ENCODE assay signal across 8 cellular contexts in the genomic region with DNA sequence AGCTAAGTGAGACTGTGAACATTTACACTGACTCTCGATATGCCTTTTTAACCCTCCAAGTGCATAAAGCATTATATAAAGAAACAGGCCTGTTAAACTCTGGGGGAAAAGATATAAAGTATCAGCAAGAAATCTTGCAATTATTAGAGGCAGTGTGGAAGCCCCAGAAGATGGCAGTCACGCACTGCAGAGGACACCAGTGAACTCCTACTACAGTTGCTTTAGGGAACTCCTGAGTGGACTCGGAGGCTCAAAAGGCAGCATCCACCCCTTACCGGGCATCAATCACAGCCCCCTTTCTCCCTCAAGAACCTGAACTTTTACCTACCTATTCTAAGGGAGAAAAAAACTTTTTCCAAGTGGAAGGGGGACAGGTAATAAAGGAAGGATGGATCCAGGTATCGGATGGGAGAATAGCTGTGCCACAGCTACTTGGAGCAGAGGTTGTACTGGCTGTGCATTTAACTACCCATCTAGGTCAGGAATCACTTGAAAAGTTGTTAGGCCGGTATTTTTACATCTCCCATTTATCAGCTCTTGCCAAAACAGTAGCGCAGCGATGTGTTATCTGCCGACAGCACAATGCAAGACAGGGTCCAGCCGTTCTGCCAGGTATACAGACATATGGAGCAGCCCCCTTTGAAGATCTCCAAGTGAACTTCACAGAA.
DNase-seq lines count a peak whose midpoint lies in the region; ATAC-seq and TF ChIP-seq lines count a peak whose summit lies in the region.

No MANE protein-coding gene starts in this region.

- no peak overlapping the region for H3K4me3 ChIP-seq in OCI-LY3 (ENCODE audit: low read length)

- H3K4me1 ChIP-seq in OCI-LY3 (ENCODE audit: low read length) = peaks cover 17% of the 10 kb centered on the region; the same call in 1 of the 2 replicates

- no peak for ATAC-seq in HG03280 (IDR thresholded peaks at IDR 0.05; ENCODE audit: unreplicated experiment)

- H3K27ac ChIP-seq in OCI-LY3 (ENCODE audit: low read length) = no peak overlapping the region

- no peaks in the 10 kb centered on the region for H3K4me1 Mint-ChIP-seq in chondrocyte (ENCODE audit: low read depth)
- no peaks in the 10 kb centered on the region for H3K4me1 Mint-ChIP-seq in nephron

- H3K9me3 Mint-ChIP-seq in chondrocyte (ENCODE audit: low read depth) = no peaks in the 10 kb centered on the region
- H3K9me3 Mint-ChIP-seq in nephron = peaks cover 3% of the 10 kb centered on the region

- no peak overlapping the region for H3K9ac ChIP-seq in OCI-LY3 (ENCODE audit: low read length)

- H4K20me1 ChIP-seq in OCI-LY3 (ENCODE audit: insufficient read depth, low read length) = no peaks in the 10 kb centered on the region

- H3K9me3 ChIP-seq in OCI-LY3 (ENCODE audit: insufficient read depth, low read length) = no peaks in the 10 kb centered on the region

- H3K36me3 ChIP-seq in OCI-LY3 (replicated peaks; ENCODE audit: low read depth, low read length) = peaks cover 5% of the 10 kb centered on the region

- no peaks in the 10 kb centered on the region for H3K79me2 ChIP-seq in OCI-LY3 (ENCODE audit: low read length)

- H3K27me3 ChIP-seq in OCI-LY3 (ENCODE audit: low read depth, low read length) = no peaks in the 10 kb centered on the region

- H3K27me3 Mint-ChIP-seq in chondrocyte (ENCODE audit: low read depth) (no peaks in the 10 kb centered on the region), nephron (ENCODE audit: low read depth) (no peaks in the 10 kb centered on the region)

- H3K4me2 ChIP-seq in OCI-LY3 (ENCODE audit: low read length) = no peak overlapping the region

- no peaks in the 10 kb centered on the region for H3K36me3 Mint-ChIP-seq in chondrocyte (ENCODE audit: low read depth)
- no peaks in the 10 kb centered on the region for H3K36me3 Mint-ChIP-seq in nephron (ENCODE audit: low read depth)

- H3K27ac Mint-ChIP-seq in chondrocyte (ENCODE audit: unreplicated experiment) (no peak overlapping the region), nephron (no peak overlapping the region)

- DNase-seq in ELR (ENCODE audit: low read depth) = peak; percentile 30
- DNase-seq in chondrocyte (ENCODE audit: low spot score) = no peak
- DNase-seq in MV-4-11 (lab: John Stamatoyannopoulos, UW) = no peak
- no peak for DNase-seq in A172 (ENCODE audit: low spot score)
- DNase-seq in NCI-H2171 (lab: John Stamatoyannopoulos, UW) = no peak

- H3K4me3 Mint-ChIP-seq in chondrocyte (ENCODE audit: unreplicated experiment) = no peak overlapping the region
- no peak overlapping the region for H3K4me3 Mint-ChIP-seq in nephron

- no peak overlapping the region for H2AFZ ChIP-seq in OCI-LY3 (ENCODE audit: low read depth, low read length)

- TF ChIP-seq CTCF in OCI-LY3 (IDR thresholded peaks at IDR 0.05; ENCODE audit: low read depth, low read length) = peak; percentile 74
- peak; percentile 71 for TF ChIP-seq CTCF in chondrocyte (IDR thresholded peaks at IDR 0.05)
- TF ChIP-seq CTCF in nephron (IDR thresholded peaks at IDR 0.05; ENCODE audit: unreplicated experiment in 3 of 3) = peak; percentile 53 to 68 (median 59)
